Comparison of ENCODE assay signal across 8 cellular contexts in the genomic region with DNA sequence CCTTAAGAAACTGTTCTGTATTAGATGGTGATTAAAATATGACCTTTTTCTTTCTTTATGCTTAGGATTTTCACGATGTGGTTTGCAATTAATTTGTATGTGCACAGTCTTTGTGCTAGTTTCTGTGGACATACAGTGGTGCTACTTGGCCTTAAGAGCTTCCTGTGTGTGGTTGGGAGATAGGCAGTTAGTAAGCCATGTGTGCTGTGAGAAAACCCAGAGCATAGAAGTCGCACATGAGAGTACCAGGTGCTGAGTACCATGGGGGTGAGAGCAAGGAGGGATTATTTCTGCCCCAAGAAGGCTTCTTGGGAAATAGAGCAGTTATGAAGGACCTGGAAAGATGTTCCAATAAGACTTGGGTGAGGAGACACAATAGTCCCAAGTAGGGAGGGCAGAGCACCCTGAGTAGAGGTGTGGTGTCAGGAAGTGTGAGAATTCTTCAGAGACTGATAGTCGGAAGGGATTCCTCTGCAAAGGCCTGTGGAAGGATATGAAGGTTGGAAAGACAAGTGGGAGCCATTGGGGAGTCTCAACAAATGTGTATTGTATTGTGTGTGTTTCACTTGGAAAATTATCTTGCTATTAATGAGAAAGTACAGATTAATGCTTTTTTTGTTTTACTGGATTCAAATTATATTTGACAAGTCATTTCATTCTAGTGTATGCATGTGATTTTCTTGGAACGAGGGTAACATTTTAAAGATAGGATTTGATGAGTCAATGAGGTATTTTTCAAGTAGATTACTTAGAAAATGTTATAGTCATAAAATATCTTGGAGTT.
DNase-seq lines count a peak whose midpoint lies in the region; ATAC-seq, FAIRE-seq and TF ChIP-seq lines count a peak whose summit lies in the region.

No MANE protein-coding gene starts in this region.

- no peak overlapping the region for H3K4me2 ChIP-seq in K562 (ENCODE audit: insufficient read depth, low read length)
- peak overlapping the region; percentile 59 for H3K4me2 ChIP-seq in skeletal muscle satellite cell (ENCODE audit: low read length)

- no peak overlapping the region for H3K27ac ChIP-seq in K562 (ENCODE audit: extremely low read depth, low read depth, low read length)

- WGBS in K562 (ENCODE audit: insufficient coverage, low coverage, missing lambda C conversion rate), result 11% methylated on average over 4 of the region's 4 CpGs

- ATAC-seq in GM21423 (IDR thresholded peaks at IDR 0.05; ENCODE audit: unreplicated experiment) (peak; percentile 95), HG03571 (IDR thresholded peaks at IDR 0.05; ENCODE audit: unreplicated experiment) (peak; percentile 94), K562 (peak; percentile 71)

- peak; percentile 53 for DNase-seq in GM10248 (ENCODE audit: extremely low spot score)
- peak in 2 of 4 experiments; percentile 17 to 18 for DNase-seq in K562 (ENCODE audit: extremely low read depth in 1 of 4, low spot score in 3 of 4)
- no peak for DNase-seq in midbrain (lab: John Stamatoyannopoulos, UW)
- DNase-seq in DMS114 treated with DMSO at 0.1 percent for 48 hours (lab: John Stamatoyannopoulos, UW; ENCODE audit: unreplicated experiment), result no peak
- no peak for DNase-seq in stimulated activated CD4-positive, alpha-beta T cell treated with anti-CD3 and anti-CD28 coated beads, Interleukin-2, amount 100 ng/mL, for 48 hours

- H2AFZ ChIP-seq in K562 (ENCODE audit: low read depth, low read length), result no peak overlapping the region

- H3K4me3 ChIP-seq in K562 (no peak overlapping the region), skeletal muscle satellite cell (ENCODE audit: low read length) (peak overlapping the region; percentile 16)

- H3K27me3 ChIP-seq in K562 (ENCODE audit: control insufficient read depth in 2 of 2, insufficient read depth in 2 of 2, low read length in 2 of 2) (no peaks in the 10 kb centered on the region), skeletal muscle satellite cell (ENCODE audit: control insufficient read depth, insufficient read depth, low read length) (no peaks in the 10 kb centered on the region)

- H4K20me1 ChIP-seq in K562 (replicated peaks; ENCODE audit: control insufficient read depth, insufficient read depth, low read length), result peaks cover 35% of the 10 kb centered on the region; the same call in 1 of the 2 replicates

- TF ChIP-seq POLR2A in K562 (conservative IDR thresholded peaks at IDR 0.05), result no peak

- TF ChIP-seq CTCF in GM10248 (IDR thresholded peaks at IDR 0.05; ENCODE audit: control extremely low read depth, extremely low read depth, low read depth, missing control alignments) (no peak), K562 (IDR thresholded peaks at IDR 0.05 in 2 of 3, conservative IDR thresholded peaks at IDR 0.05 in 1 of 3; ENCODE audit: insufficient read depth in 2 of 3, low read depth in 1 of 3, low read length in 3 of 3) (no peak)

- H3K9me3 ChIP-seq in K562 (replicated peaks; ENCODE audit: control insufficient read depth, insufficient read depth, low read depth, low read length) (no peaks in the 10 kb centered on the region), skeletal muscle satellite cell (replicated peaks; ENCODE audit: low read length) (no peaks in the 10 kb centered on the region)

- BruUV-seq in K562 (replicated peaks; lab: Mats Ljungman, UMichigan), result no TSS peak

- no peaks in the 10 kb centered on the region for H3K9me1 ChIP-seq in K562 (ENCODE audit: control insufficient read depth, insufficient read depth, low read length)

- in situ Hi-C loops in K562 (cut with MboI), result no loop called here

- intact Hi-C loops in K562 (cut with micrococcal nuclease), result no loop called here

- H3K79me2 ChIP-seq in K562 (ENCODE audit: control insufficient read depth, insufficient read depth, low read length), result peaks cover 7% of the 10 kb centered on the region; the same call in 1 of the 3 replicates

- no peak for FAIRE-seq in K562 (lab: Jason Lieb, UNC)

- TF ChIP-seq RAD21 in K562 (CRISPR knock-in tag; conservative IDR thresholded peaks at IDR 0.05 in 1 of 2, IDR thresholded peaks at IDR 0.05 in 1 of 2), result no peak

- H3K4me1 ChIP-seq in K562 (replicated peaks in 1 of 2; ENCODE audit: control insufficient read depth in 2 of 2, insufficient read depth in 2 of 2, low read length in 2 of 2) (peaks cover 4 to 20% of the 10 kb centered on the region in 2 experiments), skeletal muscle satellite cell (ENCODE audit: control insufficient read depth, insufficient read depth, low read length) (peaks cover 55% of the 10 kb centered on the region)

- no peaks in the 10 kb centered on the region for H3K36me3 ChIP-seq in K562 (ENCODE audit: control insufficient read depth, insufficient read depth, low read length)
- no peaks in the 10 kb centered on the region for H3K36me3 ChIP-seq in skeletal muscle satellite cell (ENCODE audit: insufficient read depth, low read length)

- H3K9ac ChIP-seq in K562 (ENCODE audit: insufficient read depth in 1 of 2, low read depth in 2 of 2, low read length in 2 of 2) (no peak overlapping the region), skeletal muscle satellite cell (ENCODE audit: low read depth, low read length) (peak overlapping the region; percentile 43)

- CTCF ChIA-PET in GM10248 (lab: Yijun Ruan, JAX) (interaction anchor here (1.3 to 2.5 kb wide), 3 partner anchors 14 to 104 kb away, joined by 4 to 5 read pairs (median 4); no protein-coding TSS in a partner anchor), K562 (lab: Yijun Ruan, JAX; ENCODE audit: low intra/inter-chr PET ratio) (no interaction called here)

- TF ChIP-seq EP300 in K562 (IDR thresholded peaks at IDR 0.05; ENCODE audit: low read length), result no peak

- POLR2A ChIA-PET in GM10248 (lab: Yijun Ruan, JAX), result no interaction called here
- POLR2A ChIA-PET in K562 (lab: Yijun Ruan, JAX), result interaction anchor here (1.1 to 1.2 kb wide), 2 partner anchors 8 to 13 kb away, joined by 5 read pairs; no protein-coding TSS in a partner anchor

TF ChIP-seq in K562, 482 proteins besides CTCF, POLR2A, EP300 and RAD21:
- no peak for TF ChIP-seq ETV1 (tag; conservative IDR thresholded peaks at IDR 0.05; ENCODE audit: low read depth)
- TF ChIP-seq ZC3H4 (CRISPR knock-in tag; IDR thresholded peaks at IDR 0.05; ENCODE audit: borderline replicate concordance), result no peak
- no peak for TF ChIP-seq SMARCA4 (IDR thresholded peaks at IDR 0.05)
- no peak for TF ChIP-seq ZNF140 (CRISPR knock-in tag; IDR thresholded peaks at IDR 0.05)
- no peak for TF ChIP-seq TCFL5 (CRISPR knock-in tag; conservative IDR thresholded peaks at IDR 0.05)
